In genomic region chr10:50431791-50432190, GRCh38 we compare ENCODE assay signal across 8 cellular contexts.
DNase-seq lines count a peak whose midpoint lies in the region; ATAC-seq and TF ChIP-seq lines count a peak whose summit lies in the region.

No MANE protein-coding gene starts in this region.

- H3K36me3 Mint-ChIP-seq in T-helper 17 cell (ENCODE audit: low read depth), result peaks cover 3% of the 10 kb centered on the region

- no peak overlapping the region for H3K4me3 ChIP-seq in lower lobe of right lung

- DNase-seq in activated CD4-positive, alpha-beta T cell treated with anti-CD3 and anti-CD28 coated beads for 48 hours, result peak; percentile 31
- DNase-seq in activated CD4-positive, alpha-beta T cell treated with anti-CD3 and anti-CD28 coated beads for 4 hours, result no peak
- DNase-seq in T-helper 17 cell (no peak), lower lobe of right lung (no peak), OCI-M1 (lab: John Stamatoyannopoulos, UW) (no peak), NCI-H146 (lab: John Stamatoyannopoulos, UW) (no peak), foreskin keratinocyte (no peak)

- no peaks in the 10 kb centered on the region for H3K27me3 Mint-ChIP-seq in T-helper 17 cell

- H3K4me1 ChIP-seq in lower lobe of right lung (peaks cover 8% of the 10 kb centered on the region), foreskin keratinocyte (peaks cover 6% of the 10 kb centered on the region)

- H3K27me3 ChIP-seq in lower lobe of right lung (ENCODE audit: low read depth), result no peaks in the 10 kb centered on the region
- no peaks in the 10 kb centered on the region for H3K27me3 ChIP-seq in foreskin keratinocyte

- ATAC-seq in HG02610 (IDR thresholded peaks at IDR 0.05; ENCODE audit: unreplicated experiment) (peak; percentile 86), T-helper 17 cell (peak; percentile 59), lower lobe of right lung (no peak), foreskin keratinocyte (no peak)

- peak overlapping the region; percentile 91 for H3K27ac Mint-ChIP-seq in T-helper 17 cell

- intact Hi-C loops in lower lobe of right lung (cut with DNase I), result no loop called here

- no peaks in the 10 kb centered on the region for H3K36me3 ChIP-seq in lower lobe of right lung

- H3K27ac ChIP-seq in lower lobe of right lung, result peak overlapping the region; percentile 16
- H3K27ac ChIP-seq in foreskin keratinocyte, result no peak overlapping the region

- H3K9me3 ChIP-seq in T-helper 17 cell (ENCODE audit: control insufficient read depth, low read length, poor library complexity, severe bottlenecking) (no peaks in the 10 kb centered on the region), lower lobe of right lung (no peaks in the 10 kb centered on the region)

- TF ChIP-seq CTCF in lower lobe of right lung (IDR thresholded peaks at IDR 0.05) (no peak), foreskin keratinocyte (conservative IDR thresholded peaks at IDR 0.05) (no peak)

- peak overlapping the region; percentile 76 for H3K4me3 Mint-ChIP-seq in T-helper 17 cell

- H3K4me1 Mint-ChIP-seq in T-helper 17 cell, result peaks cover 31% of the 10 kb centered on the region

Comparison
In these comparisons a context has a peak if more than half of its experiments do, and no peak if none do; other contexts are left out.
1. ATAC-seq: peak in HG02610 (single experiment) and T-helper 17 cell (single experiment); none in lower lobe of right lung (0 of 2) and foreskin keratinocyte (single experiment).